In the genomic region with DNA sequence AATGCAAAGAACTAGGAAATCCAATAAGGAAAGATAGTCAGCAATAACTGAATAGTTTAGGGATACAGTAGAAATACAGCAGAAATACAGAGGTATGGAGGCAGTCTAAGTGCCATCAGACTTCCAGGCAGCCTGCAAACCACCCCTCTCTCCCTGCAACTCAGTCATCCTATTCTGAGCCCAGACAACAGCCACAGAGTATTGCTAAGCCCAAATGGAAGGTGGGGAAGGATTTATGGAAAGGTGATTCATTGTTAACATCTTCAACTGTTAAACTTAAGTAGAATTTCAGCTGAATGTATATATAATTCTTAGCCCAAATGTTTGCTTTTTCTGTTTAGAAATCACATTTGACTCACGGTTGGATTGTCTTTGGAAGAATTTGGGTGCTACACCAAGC, we compare ENCODE assay signal across 20 cellular contexts.
A peak's percentile ranks its signal among the peaks of the same experiment; 100 is the strongest.
DNase-seq lines count a peak whose midpoint lies in the region; ATAC-seq and TF ChIP-seq lines count a peak whose summit lies in the region.
"Had no signal": no experiment of that assay in that cellular context is flagged by ENCODE, and none has a peak within 500 bp of the region (broad histone marks: within the 10 kb centered on the region; RNA-seq: fewer than 3 reads in every experiment).

No MANE protein-coding gene starts in this region.

- no peaks in the 10 kb centered on the region for H3K9me3 ChIP-seq in MG63
- H3K9me3 ChIP-seq: Peyer's patch, SJSA1 had no signal

- ATAC-seq in GM18873 (IDR thresholded peaks at IDR 0.05; ENCODE audit: low FRiP score, unreplicated experiment) (no peak), sciatic nerve (no peak), HG02973 (IDR thresholded peaks at IDR 0.05; ENCODE audit: unreplicated experiment) (no peak)

- intact Hi-C loops in sciatic nerve (cut with DNase I) = no loop called here

- DNase-seq in NCI-H2171 treated with DMSO at 0.1 percent for 48 hours (lab: John Stamatoyannopoulos, UW) = peak; percentile 27
- no peak for DNase-seq in NCI-H2171 (lab: John Stamatoyannopoulos, UW)
- peak; percentile 2 for DNase-seq in MG63
- DNase-seq in foreskin fibroblast = peak; percentile 5 to 41
- DNase-seq in GM19238 (ENCODE audit: insufficient read length, low spot score) = no peak
- DNase-seq in sciatic nerve (ENCODE audit: low spot score) = no peak
- DNase-seq: ACHN, DMS53, GF-D8, KG1, NCI-H1092 treated with DMSO at 0.1 percent for 48 hours, NCI-H1436 treated with DMSO at 0.1 percent for 48 hours, NCI-H1930, NCI-H345, NCI-H524, NCI-H82, Peyer's patch had no signal

- H3K36me3 ChIP-seq in MG63 = no peaks in the 10 kb centered on the region
- H3K36me3 ChIP-seq: Peyer's patch, SJSA1 had no signal

- TF ChIP-seq CTCF in foreskin fibroblast (IDR thresholded peaks at IDR 0.05; ENCODE audit: low read depth, low read length) = no peak

- H3K4me3 ChIP-seq in MG63 = no peak overlapping the region
- no peak overlapping the region for H3K4me3 ChIP-seq in foreskin fibroblast (ENCODE audit: low read depth in 1 of 2, low read length in 2 of 2)
- H3K4me3 ChIP-seq: Peyer's patch, SJSA1 had no signal

- H3K27me3 ChIP-seq in MG63 = no peaks in the 10 kb centered on the region
- H3K27me3 ChIP-seq: Peyer's patch, SJSA1 had no signal

Comparison
In these comparisons a context has a peak if more than half of its experiments do, and no peak if none do; other contexts are left out.
1. DNase-seq: peak in NCI-H2171 treated with DMSO at 0.1 percent for 48 hours (single experiment), MG63 (single experiment) and foreskin fibroblast (2 of 2); none in NCI-H2171 (single experiment), GM19238 (single experiment) and sciatic nerve (single experiment).